Comparison of ENCODE assay signal across 11 cellular contexts in the genomic region with DNA sequence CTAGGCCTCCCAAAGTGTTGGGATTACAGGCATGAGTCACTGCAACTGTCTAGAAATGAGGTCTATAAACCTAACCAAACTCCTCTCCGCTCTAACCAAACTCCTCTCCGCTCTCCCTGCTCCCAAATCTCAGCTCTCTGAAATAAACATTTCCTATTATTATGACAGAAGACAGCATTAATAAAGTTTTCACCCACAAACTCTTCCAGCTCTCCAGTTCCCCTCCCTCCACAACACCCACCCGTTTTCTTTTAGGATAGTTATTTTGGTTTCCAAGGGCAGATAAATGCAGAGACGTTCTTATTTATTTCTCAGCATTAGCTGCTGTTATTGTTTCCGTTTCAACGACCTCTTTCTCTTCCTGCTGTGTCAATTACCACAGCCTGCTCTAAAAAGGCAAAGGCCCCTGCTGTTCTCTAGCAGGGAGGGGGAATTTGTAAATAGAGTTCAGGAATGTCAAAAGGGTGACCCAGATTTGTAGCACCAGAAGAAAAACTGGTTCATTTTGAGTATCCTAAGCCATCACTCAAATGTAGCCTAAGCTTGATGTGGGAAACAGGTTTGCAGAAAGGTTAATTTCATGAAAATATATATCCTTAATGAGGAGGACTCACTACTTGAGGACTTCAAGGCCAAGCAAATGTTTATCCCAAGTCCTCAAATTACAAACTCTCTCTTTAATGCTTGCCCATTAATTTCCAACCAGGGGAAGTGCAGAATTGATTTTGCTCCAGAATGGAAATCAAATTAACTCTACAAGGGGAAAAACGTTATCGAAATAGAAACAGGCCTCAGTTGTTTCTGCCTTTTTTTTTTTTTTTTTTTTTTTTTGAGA. TPM values are rescaled to one million over a fixed set of nuclear protein-coding genes. Genes with fewer than 3 reads are reported as not detected.
DNase-seq lines count a peak whose midpoint lies in the region; ATAC-seq and TF ChIP-seq lines count a peak whose summit lies in the region.
"Had no signal": no experiment of that assay in that cellular context is flagged by ENCODE, and none has a peak within 500 bp of the region (broad histone marks: within the 10 kb centered on the region; RNA-seq: fewer than 3 reads in every experiment).

No MANE protein-coding gene starts in this region.

- ATAC-seq in body of pancreas (peak; percentile 57), lower lobe of right lung (peak; percentile 55 to 64), HG03095 (IDR thresholded peaks at IDR 0.05; ENCODE audit: unreplicated experiment) (no peak)
- ATAC-seq: Panc1 had no signal

- H3K36me3 ChIP-seq in body of pancreas (replicated peaks in 1 of 2; ENCODE audit: insufficient read depth in 1 of 2, low read depth in 2 of 2) (no peaks in the 10 kb centered on the region), lower lobe of right lung (peaks cover 6% of the 10 kb centered on the region), vagina (peaks cover 0 to 4% of the 10 kb centered on the region in 2 donors)

- intact Hi-C loops in body of pancreas (cut with DNase I): no loop called here
- intact Hi-C loops in lower lobe of right lung (cut with DNase I): no loop called here
- intact Hi-C loops in vagina (cut with DNase I): no loop called here

- H3K27ac ChIP-seq in body of pancreas: peak overlapping the region; percentile 39 to 74 (median 52)
- H3K27ac ChIP-seq in lower lobe of right lung: no peak overlapping the region
- peak overlapping the region; percentile 34 for H3K27ac ChIP-seq in vagina

- H3K9me3 ChIP-seq in body of pancreas: no peaks in the 10 kb centered on the region
- no peaks in the 10 kb centered on the region for H3K9me3 ChIP-seq in lower lobe of right lung
- H3K9me3 ChIP-seq in vagina: no peaks in the 10 kb centered on the region

- H3K4me3 ChIP-seq in body of pancreas: no peak overlapping the region
- no peak overlapping the region for H3K4me3 ChIP-seq in lower lobe of right lung
- H3K4me3 ChIP-seq in vagina: no peak overlapping the region

- H3K4me1 ChIP-seq in body of pancreas: peaks cover 24% of the 10 kb centered on the region
- no peaks in the 10 kb centered on the region for H3K4me1 ChIP-seq in lower lobe of right lung
- H3K4me1 ChIP-seq in vagina: no peaks in the 10 kb centered on the region

- no peaks in the 10 kb centered on the region for H3K27me3 ChIP-seq in body of pancreas
- H3K27me3 ChIP-seq in lower lobe of right lung (ENCODE audit: low read depth): no peaks in the 10 kb centered on the region
- H3K27me3 ChIP-seq in vagina: no peaks in the 10 kb centered on the region

- WGBS in body of pancreas, 2 donors: 20 to 21% methylated on average over 8 of the region's 8 CpGs

- TF ChIP-seq CTCF in body of pancreas (IDR thresholded peaks at IDR 0.05) (no peak), lower lobe of right lung (IDR thresholded peaks at IDR 0.05) (no peak), vagina (IDR thresholded peaks at IDR 0.05) (no peak)

- peak; percentile 30 for DNase-seq in NCI-H510A treated with DMSO at 0.1 percent for 48 hours (lab: John Stamatoyannopoulos, UW)
- no peak for DNase-seq in NCI-H510A (lab: John Stamatoyannopoulos, UW)
- no peak for DNase-seq in body of pancreas
- DNase-seq in lower lobe of right lung: no peak
- no peak for DNase-seq in vagina (ENCODE audit: extremely low spot score in 2 of 2)
- DNase-seq in RKO (ENCODE audit: low spot score): no peak
- DNase-seq in GM19238 (ENCODE audit: insufficient read length, low spot score): no peak
- DNase-seq: activated gamma-delta T cell, Karpas-422 had no signal

- TF ChIP-seq POLR2A in body of pancreas (IDR thresholded peaks at IDR 0.05) (no peak), vagina (IDR thresholded peaks at IDR 0.05) (no peak)

RNA-seq across cellular contexts. Expression of a gene that starts 13.5 kb away (rescaled TPM):
- total RNA-seq in body of pancreas (10 to 100 TPM; 51.4 TPM), lower lobe of right lung (17.7 TPM), vagina (16.9 TPM)
